ENCODE assay signal across 8 cellular contexts in the genomic region with DNA sequence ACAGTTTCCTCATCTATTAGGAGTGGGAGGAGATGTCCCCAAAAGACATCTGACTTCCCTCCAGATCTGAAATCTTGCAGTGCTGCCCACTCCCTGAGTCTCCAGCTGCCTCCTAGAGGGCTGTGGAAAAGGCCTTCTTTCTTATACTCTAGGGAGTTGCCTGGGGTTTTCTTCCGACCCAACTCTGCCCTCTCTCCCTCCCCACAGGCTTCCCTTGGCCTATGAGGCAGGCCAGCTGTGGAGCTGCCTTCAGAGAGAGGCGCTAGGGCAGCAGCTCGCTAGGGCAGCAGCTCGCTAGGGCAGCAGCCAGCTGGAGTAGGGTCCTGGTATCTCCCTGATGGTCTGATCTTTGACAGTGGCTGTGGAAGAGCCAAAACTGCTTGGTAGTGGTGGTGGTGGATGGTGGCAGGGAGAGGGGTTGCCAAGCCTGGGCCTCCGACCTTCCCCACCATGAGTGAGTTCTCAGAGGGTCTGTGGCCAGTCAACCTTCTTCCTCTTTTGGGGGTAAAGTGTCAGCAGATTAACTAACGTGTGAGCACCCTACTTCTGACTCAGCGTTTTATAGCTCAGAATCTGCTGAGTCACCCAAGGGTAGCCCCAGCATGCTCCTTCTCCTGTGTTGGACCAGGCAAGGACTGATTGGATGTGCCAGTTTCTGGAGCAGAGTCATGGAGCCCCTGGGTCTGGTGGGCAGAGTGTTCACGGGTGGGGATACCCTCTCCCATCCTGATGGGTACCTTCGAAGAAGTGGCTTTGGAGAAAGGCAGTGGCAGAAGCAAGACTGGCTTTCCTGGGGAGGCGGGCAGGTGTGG. TPM values are rescaled to one million over a fixed set of nuclear protein-coding genes. Genes with fewer than 3 reads are reported as not detected.
DNase-seq lines count a peak whose midpoint lies in the region; ATAC-seq and TF ChIP-seq lines count a peak whose summit lies in the region.

No MANE protein-coding gene starts in this region.

- no peak overlapping the region for H3K4me3 ChIP-seq in fibroblast of mammary gland (ENCODE audit: control insufficient read depth, low read depth, low read length)
- no peak overlapping the region for H3K4me3 ChIP-seq in sigmoid colon

- TF ChIP-seq POLR2A in sigmoid colon (IDR thresholded peaks at IDR 0.05), result no peak

- no peaks in the 10 kb centered on the region for H3K36me3 ChIP-seq in sigmoid colon

- no peaks in the 10 kb centered on the region for H3K9me3 ChIP-seq in sigmoid colon

- ATAC-seq in HG02973 (IDR thresholded peaks at IDR 0.05; ENCODE audit: unreplicated experiment), result no peak
- ATAC-seq in GM18520 (IDR thresholded peaks at IDR 0.05; ENCODE audit: unreplicated experiment), result no peak

- no peaks in the 10 kb centered on the region for H3K27me3 ChIP-seq in sigmoid colon

- 70 to 84% methylated on average over 10 of the region's 10 CpGs for WGBS in sigmoid colon, 2 donors

- no peak for TF ChIP-seq CTCF in GM13977 (IDR thresholded peaks at IDR 0.05; ENCODE audit: extremely low read depth, insufficient read depth, missing control alignments)
- TF ChIP-seq CTCF in fibroblast of mammary gland (conservative IDR thresholded peaks at IDR 0.05; ENCODE audit: control insufficient read depth, insufficient read depth, low read depth, low read length), result no peak
- TF ChIP-seq CTCF in sigmoid colon (IDR thresholded peaks at IDR 0.05), result no peak

- in situ Hi-C loops in GM13977 (cut with MboI; ENCODE audit: low pct_unique_long_range_greater_than_20kb, low sequenced_read_pairs, unreplicated experiment), result loop anchor here (10.0 kb wide), 1 partner anchor 61 kb away; no protein-coding TSS in a partner anchor

- peaks cover 0 to 81% (median 62%) of the 10 kb centered on the region in 4 donors for H3K4me1 ChIP-seq in sigmoid colon

- no peak for TF ChIP-seq EP300 in sigmoid colon (IDR thresholded peaks at IDR 0.05)

- intact Hi-C loops in sigmoid colon (cut with DNase I), result no loop called here

- DNase-seq in GM13977 (ENCODE audit: low spot score) (peak; percentile 53), RKO (ENCODE audit: low spot score) (peak; percentile 69), fibroblast of mammary gland (ENCODE audit: low read depth) (peak; percentile 45), sigmoid colon (peak; percentile 69), NCI-H1436 (lab: John Stamatoyannopoulos, UW) (no peak), ureter (ENCODE audit: low spot score) (no peak)

- H3K27ac ChIP-seq in sigmoid colon, result peak overlapping the region; percentile 62 to 75 (median 64)

RNA-seq across cellular contexts. Expression of a gene that starts 2.3 kb away (rescaled TPM):
- total RNA-seq in sigmoid colon (10 to 100 TPM; 30.3 to 46.6 (median 32.2) TPM), ureter (41.3 TPM)
- polyA plus RNA-seq in sigmoid colon, result 10 to 100 TPM in 2 of 3 donors, 1 to 10 TPM in 1; 6.9 to 14.2 (median 12.0) TPM

RNA-seq across cellular contexts. Expression of a gene that starts 16.6 kb away (rescaled TPM):
- total RNA-seq in sigmoid colon, result 10 to 100 TPM; 13.8 to 36.8 (median 14.6) TPM
- polyA plus RNA-seq in sigmoid colon, result 10 to 100 TPM in 1 of 3 donors, 1 to 10 TPM in 2; 3.9 to 16.2 (median 4.2) TPM
- 83.4 TPM for total RNA-seq in ureter

RNA-seq across cellular contexts. Expression of a gene that starts 44.4 kb away (rescaled TPM):
- total RNA-seq in sigmoid colon (10 to 100 TPM; 45.3 to 79.2 (median 53.1) TPM), ureter (144 TPM)
- polyA plus RNA-seq in sigmoid colon, result 10 to 100 TPM in 2 of 3 donors, 1 to 10 TPM in 1; 6.5 to 44.8 (median 16.8) TPM

RNA-seq across cellular contexts. Expression of a gene that starts 50.0 kb away (rescaled TPM):
- 1 to 10 TPM in 1 of 4 donors, under 1 TPM in 2, not detected in 1; 0.36 to 1.6 (median 0.49) TPM for total RNA-seq in sigmoid colon
- polyA plus RNA-seq in sigmoid colon, result under 1 TPM in 1 of 3 donors, not detected in 2; 0.25 TPM
- 0.89 TPM for total RNA-seq in ureter

Comparison
In these comparisons a context has a peak if more than half of its experiments do, and no peak if none do; other contexts are left out.
1. DNase-seq: peak in GM13977 (single experiment), RKO (single experiment), fibroblast of mammary gland (single experiment) and sigmoid colon (single experiment); none in NCI-H1436 (single experiment) and ureter (single experiment).